1 cellular context compared by ENCODE assay signal in genomic region chr1:156195853-156196252, GRCh38.
TF ChIP-seq lines count a peak whose summit lies in the region.

No MANE protein-coding gene starts in this region.

TF ChIP-seq in WTC11, 78 proteins besides CTCF, POLR2A, EP300 and RAD21 (continued from another document):
- TF ChIP-seq AFF4 (CRISPR knock-in tag; IDR thresholded peaks at IDR 0.05; ENCODE audit: borderline replicate concordance), result no peak
- TF ChIP-seq NR1H2 (CRISPR knock-in tag; IDR thresholded peaks at IDR 0.05), result no peak
- peak; percentile 75 for TF ChIP-seq PRDM15 (CRISPR knock-in tag; IDR thresholded peaks at IDR 0.05)
